ENCODE assay signal across 1 cellular context in genomic region chr17:28492352-28493310, GRCh38.
TF ChIP-seq lines count a peak whose summit lies in the region.

No MANE protein-coding gene starts in this region.

TF ChIP-seq in K562, 482 proteins besides CTCF, POLR2A, EP300 and RAD21:
- TF ChIP-seq RBM22 (IDR thresholded peaks at IDR 0.05; ENCODE audit: low read depth, low read length, poor library complexity, severe bottlenecking) = no peak
- peak; percentile 94 for TF ChIP-seq ZBTB17 (CRISPR knock-in tag; IDR thresholded peaks at IDR 0.05)
- peak in 1 of 2 experiments; percentile 72; a peak in 2 of 4 replicates for TF ChIP-seq MLLT1 (IDR thresholded peaks at IDR 0.05)
- TF ChIP-seq ZNF23 (CRISPR knock-in tag; IDR thresholded peaks at IDR 0.05) = peak; percentile 90
